Comparison of ENCODE assay signal across 5 cellular contexts in genomic region chr6:65157025-65157424, GRCh38.
"Had no signal": no experiment of that assay in that cellular context is flagged by ENCODE, and none has a peak within 500 bp of the region (broad histone marks: within the 10 kb centered on the region; RNA-seq: fewer than 3 reads in every experiment).

No MANE protein-coding gene starts in this region.

- ATAC-seq: GM23338 had no signal

- H3K27ac ChIP-seq: HL-60 had no signal

- H3K4me3 ChIP-seq: GM23338 had no signal

- H3K4me2 ChIP-seq: GM23338 had no signal

- H2AFZ ChIP-seq: GM23338 had no signal

- DNase-seq: H9, HCEC 1CT, KG1 had no signal
